In genomic region chr1:161930064-161930463, GRCh38 we compare ENCODE assay signal across 25 cellular contexts.
DNase-seq lines count a peak whose midpoint lies in the region; ATAC-seq and TF ChIP-seq lines count a peak whose summit lies in the region.
"Had no signal": no experiment of that assay in that cellular context is flagged by ENCODE, and none has a peak within 500 bp of the region (broad histone marks: within the 10 kb centered on the region; RNA-seq: fewer than 3 reads in every experiment).

No MANE protein-coding gene starts in this region.

- H3K9me3 ChIP-seq in SJSA1 (replicated peaks): no peaks in the 10 kb centered on the region
- no peaks in the 10 kb centered on the region for H3K9me3 ChIP-seq in naive thymus-derived CD4-positive, alpha-beta T cell (ENCODE audit: control insufficient read depth in 2 of 3, low read length in 3 of 3)
- H3K9me3 ChIP-seq: prostate gland had no signal

- TF ChIP-seq CTCF in AG10803 (conservative IDR thresholded peaks at IDR 0.05; ENCODE audit: low read length) (no peak), MCF 10A (IDR thresholded peaks at IDR 0.05; ENCODE audit: unreplicated experiment) (no peak)

- peaks cover 0 to 37% (median 25%) of the 10 kb centered on the region in 5 donors for H3K36me3 Mint-ChIP-seq in naive thymus-derived CD4-positive, alpha-beta T cell
- H3K36me3 Mint-ChIP-seq in MCF 10A (ENCODE audit: insufficient read depth, unreplicated experiment): no peaks in the 10 kb centered on the region
- peaks cover 19% of the 10 kb centered on the region for H3K36me3 Mint-ChIP-seq in activated T-helper 1 cell treated with anti-CD3 and anti-CD28 coated beads, Interleukin-12 subunit alpha, Interleukin-12 subunit beta, Interleukin-2, Interleukin-4 antibody, amounts not matched to agents 30 ng/mL and 10 ng/mL and 1 ng/mL, durations not matched to agents 14 hours and 24 hours and 36 hours (ENCODE audit: low read depth)
- H3K36me3 Mint-ChIP-seq: natural killer cell treated with Interleukin-12 subunit alpha and Interleukin-12 subunit beta and Interleukin-15 and Interleukin-18, amount 100 ng/mL, for 72 hours had no signal

- peak overlapping the region; percentile 14 for H3K27ac ChIP-seq in SJSA1
- no peak overlapping the region for H3K27ac ChIP-seq in naive thymus-derived CD4-positive, alpha-beta T cell (ENCODE audit: low read depth, low read length)
- no peak overlapping the region for H3K27ac ChIP-seq in substantia nigra (ENCODE audit: low read depth, low read length, poor library complexity, severe bottlenecking)
- H3K27ac ChIP-seq: KMS-11, prostate gland had no signal

- CTCF ChIA-PET in naive thymus-derived CD4-positive, alpha-beta T cell (lab: Charles Lee): interaction anchor here (1.2 kb wide), 2 partner anchors 15 to 32 kb away, joined by 3 to 4 read pairs; no protein-coding TSS in a partner anchor
- CTCF ChIA-PET in MCF 10A (lab: Yijun Ruan, JAX): interaction anchor here (0.5 to 1.2 kb wide), 8 partner anchors 14 to 1879 kb away, joined by 3 to 4 read pairs (median 3); partner anchors contain the start of gene TSTD1

- H3K4me3 ChIP-seq in AG10803 (ENCODE audit: low read length) (no peak overlapping the region), SJSA1 (no peak overlapping the region)
- H3K4me3 ChIP-seq in naive thymus-derived CD4-positive, alpha-beta T cell (ENCODE audit: low read length): no peak overlapping the region
- H3K4me3 ChIP-seq: prostate gland had no signal

- peaks cover 0 to 2% (median 0%) of the 10 kb centered on the region in 11 donors for H3K9me3 Mint-ChIP-seq in naive thymus-derived CD4-positive, alpha-beta T cell
- H3K9me3 Mint-ChIP-seq in MCF 10A (ENCODE audit: unreplicated experiment): no peaks in the 10 kb centered on the region
- no peaks in the 10 kb centered on the region for H3K9me3 Mint-ChIP-seq in activated T-helper 1 cell treated with anti-CD3 and anti-CD28 coated beads, Interleukin-12 subunit alpha, Interleukin-12 subunit beta, Interleukin-2, Interleukin-4 antibody, amounts not matched to agents 30 ng/mL and 10 ng/mL and 1 ng/mL, durations not matched to agents 14 hours and 24 hours and 36 hours
- H3K9me3 Mint-ChIP-seq: activated naive CD8-positive, alpha-beta T cell treated with anti-CD3 and anti-CD28 coated beads, Interleukin-2, amount 10 ng/mL, durations not matched to agents 7 days and 5 days; CD8-positive, alpha-beta T cell; effector memory CD8-positive, alpha-beta T cell; natural killer cell treated with Interleukin-12 subunit alpha and Interleukin-12 subunit beta and Interleukin-15 and Interleukin-18, amount 100 ng/mL, for 72 hours had no signal

- no peaks in the 10 kb centered on the region for H3K36me3 ChIP-seq in SJSA1
- H3K36me3 ChIP-seq in naive thymus-derived CD4-positive, alpha-beta T cell (ENCODE audit: control insufficient read depth in 2 of 3, insufficient read depth in 3 of 3, low read length in 3 of 3): no peaks in the 10 kb centered on the region
- H3K36me3 ChIP-seq: prostate gland had no signal

- H3K27ac Mint-ChIP-seq in naive thymus-derived CD4-positive, alpha-beta T cell: peak overlapping the region in 5 of 9 donors; percentile 8 to 41 (median 20)
- no peak overlapping the region for H3K27ac Mint-ChIP-seq in MCF 10A (ENCODE audit: low read depth, unreplicated experiment)
- H3K27ac Mint-ChIP-seq in activated T-helper 1 cell treated with anti-CD3 and anti-CD28 coated beads, Interleukin-12 subunit alpha, Interleukin-12 subunit beta, Interleukin-2, Interleukin-4 antibody, amounts not matched to agents 30 ng/mL and 10 ng/mL and 1 ng/mL, durations not matched to agents 14 hours and 24 hours and 36 hours: no peak overlapping the region
- H3K27ac Mint-ChIP-seq: activated naive CD8-positive, alpha-beta T cell treated with anti-CD3 and anti-CD28 coated beads, Interleukin-2, amount 10 ng/mL, durations not matched to agents 7 days and 5 days; CD8-positive, alpha-beta T cell; natural killer cell treated with Interleukin-12 subunit alpha and Interleukin-12 subunit beta and Interleukin-15 and Interleukin-18, amount 100 ng/mL, for 72 hours had no signal

- intact Hi-C loops in naive thymus-derived CD4-positive, alpha-beta T cell (cut with micrococcal nuclease): no loop called here
- intact Hi-C loops in MCF 10A (cut with micrococcal nuclease): no loop called here
- intact Hi-C loops in activated T-helper 1 cell treated with anti-CD3 and anti-CD28 coated beads, Interleukin-12 subunit alpha, Interleukin-12 subunit beta, Interleukin-2, Interleukin-4 antibody, amounts not matched to agents 30 ng/mL and 10 ng/mL and 1 ng/mL, durations not matched to agents 14 hours and 24 hours and 36 hours (cut with micrococcal nuclease): no loop called here

- POLR2A ChIA-PET in naive thymus-derived CD4-positive, alpha-beta T cell (lab: Charles Lee): interaction anchor here (0.9 to 1.4 kb wide), 2 partner anchors 11 to 12 kb away, joined by 4 read pairs; no protein-coding TSS in a partner anchor
- POLR2A ChIA-PET in MCF 10A (lab: Yijun Ruan, JAX): interaction anchor here (0.6 to 0.8 kb wide), 3 partner anchors 11 to 422 kb away, joined by 3 read pairs; no protein-coding TSS in a partner anchor

- no peak for ATAC-seq in naive thymus-derived CD4-positive, alpha-beta T cell
- ATAC-seq: CD8-positive, alpha-beta T cell; effector memory CD8-positive, alpha-beta T cell; natural killer cell treated with Interleukin-12 subunit alpha and Interleukin-12 subunit beta and Interleukin-15 and Interleukin-18, amount 100 ng/mL, for 72 hours; Panc1 had no signal

- peak; percentile 64 for DNase-seq in AG10803 (ENCODE audit: low read depth)
- no peak for DNase-seq in SJSA1 (ENCODE audit: low read depth in 1 of 2, low spot score in 2 of 2)
- DNase-seq in dermis microvascular lymphatic vessel endothelial cell (ENCODE audit: low read depth in 2 of 2): peak; percentile 24 to 35
- no peak for DNase-seq in naive thymus-derived CD4-positive, alpha-beta T cell
- DNase-seq in MCF 10A (ENCODE audit: unreplicated experiment): no peak
- no peak for DNase-seq in C1 segment of cervical spinal cord (lab: John Stamatoyannopoulos, UW)
- DNase-seq in activated T-helper 1 cell treated with anti-CD3 and anti-CD28 coated beads, Interleukin-12 subunit alpha, Interleukin-12 subunit beta, Interleukin-2, Interleukin-4 antibody, amounts not matched to agents 30 ng/mL and 10 ng/mL and 1 ng/mL, durations not matched to agents 14 hours and 24 hours and 36 hours (ENCODE audit: low spot score): no peak
- DNase-seq in substantia nigra (lab: John Stamatoyannopoulos, UW): no peak
- DNase-seq: ACHN; activated CD4-positive, CD25-positive, alpha-beta regulatory T cell; activated CD8-positive, alpha-beta memory T cell treated with anti-CD3 and anti-CD28 coated beads for 24 hours; activated naive CD8-positive, alpha-beta T cell treated with anti-CD3 and anti-CD28 coated beads, Interleukin-2, amount 10 ng/mL, durations not matched to agents 7 days and 5 days; CD8-positive, alpha-beta T cell; DMS79 treated with DMSO at 0.1 percent for 48 hours; effector memory CD8-positive, alpha-beta T cell; hypothalamus; kidney; NCI-H1048; NCI-H1930; small intestine; stimulated activated CD4-positive, alpha-beta T cell treated with anti-CD3 and anti-CD28 coated beads, Interleukin-4, amount 100 ng/mL, for 24 hours had no signal

- peaks cover 11% of the 10 kb centered on the region for H3K4me1 ChIP-seq in SJSA1 (replicated peaks)
- peaks cover 17 to 31% of the 10 kb centered on the region in 2 donors for H3K4me1 ChIP-seq in naive thymus-derived CD4-positive, alpha-beta T cell (ENCODE audit: control insufficient read depth in 2 of 2, insufficient read depth in 2 of 2, low read length in 2 of 2)
- H3K4me1 ChIP-seq: prostate gland had no signal

- H3K27me3 ChIP-seq in SJSA1 (replicated peaks): no peaks in the 10 kb centered on the region
- no peaks in the 10 kb centered on the region for H3K27me3 ChIP-seq in naive thymus-derived CD4-positive, alpha-beta T cell (ENCODE audit: control insufficient read depth in 2 of 2, insufficient read depth in 2 of 2, low read length in 2 of 2)

- H3K4me1 Mint-ChIP-seq in naive thymus-derived CD4-positive, alpha-beta T cell: peaks cover 22 to 86% (median 52%) of the 10 kb centered on the region in 7 donors
- peaks cover 11% of the 10 kb centered on the region for H3K4me1 Mint-ChIP-seq in MCF 10A (ENCODE audit: insufficient read depth, unreplicated experiment)
- peaks cover 17% of the 10 kb centered on the region for H3K4me1 Mint-ChIP-seq in activated T-helper 1 cell treated with anti-CD3 and anti-CD28 coated beads, Interleukin-12 subunit alpha, Interleukin-12 subunit beta, Interleukin-2, Interleukin-4 antibody, amounts not matched to agents 30 ng/mL and 10 ng/mL and 1 ng/mL, durations not matched to agents 14 hours and 24 hours and 36 hours (ENCODE audit: low read depth)

- BruUV-seq in MCF 10A (replicated peaks; lab: Mats Ljungman, UMichigan): no TSS peak

- peak overlapping the region in 3 of 10 donors; percentile 18 to 25 (median 24) for H3K4me3 Mint-ChIP-seq in naive thymus-derived CD4-positive, alpha-beta T cell
- no peak overlapping the region for H3K4me3 Mint-ChIP-seq in MCF 10A (ENCODE audit: unreplicated experiment)
- H3K4me3 Mint-ChIP-seq in activated T-helper 1 cell treated with anti-CD3 and anti-CD28 coated beads, Interleukin-12 subunit alpha, Interleukin-12 subunit beta, Interleukin-2, Interleukin-4 antibody, amounts not matched to agents 30 ng/mL and 10 ng/mL and 1 ng/mL, durations not matched to agents 14 hours and 24 hours and 36 hours: no peak overlapping the region
- H3K4me3 Mint-ChIP-seq: activated naive CD8-positive, alpha-beta T cell treated with anti-CD3 and anti-CD28 coated beads, Interleukin-2, amount 10 ng/mL, durations not matched to agents 7 days and 5 days; CD8-positive, alpha-beta T cell; effector memory CD8-positive, alpha-beta T cell; natural killer cell treated with Interleukin-12 subunit alpha and Interleukin-12 subunit beta and Interleukin-15 and Interleukin-18, amount 100 ng/mL, for 72 hours had no signal

- no peaks in the 10 kb centered on the region for H3K27me3 Mint-ChIP-seq in naive thymus-derived CD4-positive, alpha-beta T cell
- no peaks in the 10 kb centered on the region for H3K27me3 Mint-ChIP-seq in MCF 10A (ENCODE audit: insufficient read depth, unreplicated experiment)
- H3K27me3 Mint-ChIP-seq in activated T-helper 1 cell treated with anti-CD3 and anti-CD28 coated beads, Interleukin-12 subunit alpha, Interleukin-12 subunit beta, Interleukin-2, Interleukin-4 antibody, amounts not matched to agents 30 ng/mL and 10 ng/mL and 1 ng/mL, durations not matched to agents 14 hours and 24 hours and 36 hours (ENCODE audit: insufficient read depth): no peaks in the 10 kb centered on the region
- H3K27me3 Mint-ChIP-seq: activated naive CD8-positive, alpha-beta T cell treated with anti-CD3 and anti-CD28 coated beads, Interleukin-2, amount 10 ng/mL, durations not matched to agents 7 days and 5 days; effector memory CD8-positive, alpha-beta T cell; natural killer cell treated with Interleukin-12 subunit alpha and Interleukin-12 subunit beta and Interleukin-15 and Interleukin-18, amount 100 ng/mL, for 72 hours had no signal

Comparison
In these comparisons a context has a peak if more than half of its experiments do, and no peak if none do; other contexts are left out.
1. DNase-seq: peak in AG10803 (single experiment) and dermis microvascular lymphatic vessel endothelial cell (2 of 2); none in SJSA1 (0 of 2), naive thymus-derived CD4-positive, alpha-beta T cell (0 of 9), MCF 10A (single experiment), C1 segment of cervical spinal cord (0 of 14), activated T-helper 1 cell treated with anti-CD3 and anti-CD28 coated beads, Interleukin-12 subunit alpha, Interleukin-12 subunit beta, Interleukin-2, Interleukin-4 antibody, amounts not matched to agents 30 ng/mL and 10 ng/mL and 1 ng/mL, durations not matched to agents 14 hours and 24 hours and 36 hours (single experiment) and substantia nigra (0 of 49).
2. H3K27ac Mint-ChIP-seq: peak in naive thymus-derived CD4-positive, alpha-beta T cell (5 of 9); none in MCF 10A (single experiment) and activated T-helper 1 cell treated with anti-CD3 and anti-CD28 coated beads, Interleukin-12 subunit alpha, Interleukin-12 subunit beta, Interleukin-2, Interleukin-4 antibody, amounts not matched to agents 30 ng/mL and 10 ng/mL and 1 ng/mL, durations not matched to agents 14 hours and 24 hours and 36 hours (single experiment).